Comparison of ENCODE assay signal across 8 cellular contexts in the genomic region with DNA sequence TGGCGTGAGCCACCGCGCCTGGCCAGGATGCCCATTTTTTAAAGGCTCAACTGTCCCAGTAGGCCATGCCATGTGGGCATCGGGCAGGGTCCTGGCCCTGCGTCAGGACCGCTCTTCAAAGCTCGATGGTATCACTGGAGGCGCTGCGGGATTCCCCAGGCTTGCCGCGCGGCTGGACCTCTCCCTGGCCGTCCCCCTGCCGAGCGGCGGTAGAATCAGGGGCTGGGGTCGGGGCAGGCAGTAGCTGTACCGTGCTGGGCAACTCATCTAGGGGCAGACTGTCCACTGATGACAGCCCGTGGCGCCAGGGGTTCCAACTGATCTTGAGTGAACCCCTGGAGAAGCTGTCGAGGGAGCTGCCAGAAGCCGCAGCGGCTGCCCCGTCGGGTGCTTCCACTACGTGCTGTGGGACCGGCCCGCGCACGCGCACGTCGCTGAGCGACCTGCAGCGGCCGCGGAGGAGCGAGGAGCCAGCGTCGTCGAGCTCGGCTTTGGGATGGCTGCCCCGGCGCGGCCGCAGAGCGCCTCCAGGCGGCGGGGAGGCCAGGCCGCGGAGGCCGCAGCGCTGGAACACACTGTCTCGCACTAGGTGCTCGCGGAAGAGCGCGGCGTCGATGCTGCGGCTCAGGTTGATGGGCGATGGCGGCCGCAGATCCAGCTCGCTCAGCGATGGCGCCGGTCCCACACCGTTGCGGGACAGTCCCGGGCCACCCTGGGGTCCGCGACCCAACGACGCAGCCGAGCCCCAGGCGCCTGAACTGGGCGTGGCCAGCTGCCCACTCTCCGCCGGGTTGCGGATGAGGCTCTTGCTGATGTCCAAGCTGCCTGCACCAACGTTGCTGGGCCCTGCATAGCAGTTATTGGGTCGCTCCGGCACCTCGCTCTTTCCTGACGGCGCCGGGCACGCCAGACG. TPM values are rescaled to one million over a fixed set of nuclear protein-coding genes. Genes with fewer than 3 reads are reported as not detected.
A peak's percentile ranks its signal among the peaks of the same experiment; 100 is the strongest.
DNase-seq lines count a peak whose midpoint lies in the region; ATAC-seq and TF ChIP-seq lines count a peak whose summit lies in the region.

No MANE protein-coding gene starts in this region.

- POLR2A ChIA-PET in PC-9 (lab: Charles Lee; ENCODE audit: unreplicated experiment) = interaction anchor here (0.5 to 0.9 kb wide), 9 partner anchors 31 to 1340 kb away, joined by 3 to 7 read pairs (median 3); partner anchors contain the start of genes IL17RE, SETD5 and VHL

- DNase-seq in CMK (ENCODE audit: low read depth) = peak; percentile 80
- DNase-seq in PC-9 = peak; percentile 74 to 91
- peak; percentile 86 for DNase-seq in activated T-helper 1 cell treated with anti-CD3 and anti-CD28 coated beads, Interleukin-12 subunit alpha, Interleukin-12 subunit beta, Interleukin-2, Interleukin-4 antibody, amounts not matched to agents 30 ng/mL and 10 ng/mL and 1 ng/mL, durations not matched to agents 14 hours and 24 hours and 36 hours (ENCODE audit: low spot score)
- peak; percentile 36 for DNase-seq in esophagus squamous epithelium (lab: John Stamatoyannopoulos, UW)
- peak; percentile 75 for DNase-seq in stimulated activated CD8-positive, alpha-beta memory T cell treated with anti-CD3 and anti-CD28 coated beads, Interleukin-4, amount 100 ng/mL, for 24 hours (ENCODE audit: low read depth)
- no peak for DNase-seq in DMS79 treated with DMSO at 0.1 percent for 48 hours (lab: John Stamatoyannopoulos, UW)

- no peaks in the 10 kb centered on the region for H3K27me3 Mint-ChIP-seq in activated T-helper 1 cell treated with anti-CD3 and anti-CD28 coated beads, Interleukin-12 subunit alpha, Interleukin-12 subunit beta, Interleukin-2, Interleukin-4 antibody, amounts not matched to agents 30 ng/mL and 10 ng/mL and 1 ng/mL, durations not matched to agents 14 hours and 24 hours and 36 hours (ENCODE audit: insufficient read depth)

- H3K4me1 Mint-ChIP-seq in activated T-helper 1 cell treated with anti-CD3 and anti-CD28 coated beads, Interleukin-12 subunit alpha, Interleukin-12 subunit beta, Interleukin-2, Interleukin-4 antibody, amounts not matched to agents 30 ng/mL and 10 ng/mL and 1 ng/mL, durations not matched to agents 14 hours and 24 hours and 36 hours (ENCODE audit: low read depth) = peaks cover 18% of the 10 kb centered on the region

- CTCF ChIA-PET in PC-9 (lab: Charles Lee) = interaction anchor here (0.6 to 1.3 kb wide), 11 partner anchors 13 to 188 kb away, joined by 3 to 4 read pairs (median 3); partner anchors contain the start of gene CRELD1

- peak overlapping the region; percentile 89 for H3K4me3 Mint-ChIP-seq in activated T-helper 1 cell treated with anti-CD3 and anti-CD28 coated beads, Interleukin-12 subunit alpha, Interleukin-12 subunit beta, Interleukin-2, Interleukin-4 antibody, amounts not matched to agents 30 ng/mL and 10 ng/mL and 1 ng/mL, durations not matched to agents 14 hours and 24 hours and 36 hours

- peak in 2 of 4 donors; percentile 52 to 62 for TF ChIP-seq POLR2A in esophagus squamous epithelium (IDR thresholded peaks at IDR 0.05)

- no peaks in the 10 kb centered on the region for H3K9me2 ChIP-seq in PC-9 (ENCODE audit: insufficient read depth)

- H3K4me1 ChIP-seq in PC-9 (replicated peaks; ENCODE audit: insufficient read depth) (peaks cover 6% of the 10 kb centered on the region), esophagus squamous epithelium (peaks cover 9 to 40% (median 9%) of the 10 kb centered on the region in 3 donors), muscle layer of colon (ENCODE audit: insufficient read depth, low read length) (peaks cover 5% of the 10 kb centered on the region)

- H3K27me3 ChIP-seq in PC-9 (ENCODE audit: insufficient read depth, low read depth) (no peaks in the 10 kb centered on the region), esophagus squamous epithelium (no peaks in the 10 kb centered on the region), muscle layer of colon (ENCODE audit: control insufficient read depth in 1 of 2, insufficient read depth in 2 of 2, low read length in 2 of 2) (no peaks in the 10 kb centered on the region)

- TF ChIP-seq CTCF in PC-9 (conservative IDR thresholded peaks at IDR 0.05) = peak; percentile 71
- peak; percentile 54 to 88 (median 78) for TF ChIP-seq CTCF in esophagus squamous epithelium (IDR thresholded peaks at IDR 0.05)

- H3F3A ChIP-seq in PC-9 (ENCODE audit: insufficient read depth, low read depth) = peaks cover 23% of the 10 kb centered on the region; the same call in 1 of the 2 replicates

- peak overlapping the region; percentile 98 for H2AFZ ChIP-seq in PC-9

- H3K9me3 ChIP-seq in PC-9 (ENCODE audit: insufficient read depth, low read depth) = no peaks in the 10 kb centered on the region
- H3K9me3 ChIP-seq in esophagus squamous epithelium = no peaks in the 10 kb centered on the region
- H3K9me3 ChIP-seq in muscle layer of colon (ENCODE audit: low read length) = no peaks in the 10 kb centered on the region

- no peaks in the 10 kb centered on the region for H4K20me1 ChIP-seq in PC-9 (ENCODE audit: insufficient read depth)

- peak overlapping the region; percentile 88 for H3K4me2 ChIP-seq in PC-9

- peaks cover 10% of the 10 kb centered on the region for H3K36me3 Mint-ChIP-seq in activated T-helper 1 cell treated with anti-CD3 and anti-CD28 coated beads, Interleukin-12 subunit alpha, Interleukin-12 subunit beta, Interleukin-2, Interleukin-4 antibody, amounts not matched to agents 30 ng/mL and 10 ng/mL and 1 ng/mL, durations not matched to agents 14 hours and 24 hours and 36 hours (ENCODE audit: low read depth)

- BruUV-seq in PC-9 (replicated peaks; lab: Mats Ljungman, UMichigan) = no TSS peak

- H3K27ac ChIP-seq in PC-9 = no peak overlapping the region
- peak overlapping the region; percentile 76 to 92 (median 86) for H3K27ac ChIP-seq in esophagus squamous epithelium
- H3K27ac ChIP-seq in muscle layer of colon (ENCODE audit: low read depth, low read length) = peak overlapping the region; percentile 79

- 16 to 17% methylated on average over 5 to 6 of the region's 90 CpGs for WGBS in esophagus squamous epithelium, 2 donors

- H3K9ac ChIP-seq in muscle layer of colon (ENCODE audit: low read length) = peak overlapping the region; percentile 49

- H3K27ac Mint-ChIP-seq in activated T-helper 1 cell treated with anti-CD3 and anti-CD28 coated beads, Interleukin-12 subunit alpha, Interleukin-12 subunit beta, Interleukin-2, Interleukin-4 antibody, amounts not matched to agents 30 ng/mL and 10 ng/mL and 1 ng/mL, durations not matched to agents 14 hours and 24 hours and 36 hours = peak overlapping the region; percentile 82

- H3K9me3 Mint-ChIP-seq in activated T-helper 1 cell treated with anti-CD3 and anti-CD28 coated beads, Interleukin-12 subunit alpha, Interleukin-12 subunit beta, Interleukin-2, Interleukin-4 antibody, amounts not matched to agents 30 ng/mL and 10 ng/mL and 1 ng/mL, durations not matched to agents 14 hours and 24 hours and 36 hours = no peaks in the 10 kb centered on the region

- H3K36me3 ChIP-seq in PC-9 (ENCODE audit: low read depth) = no peaks in the 10 kb centered on the region
- peaks cover 0 to 40% (median 3%) of the 10 kb centered on the region in 3 donors for H3K36me3 ChIP-seq in esophagus squamous epithelium
- peaks cover 23% of the 10 kb centered on the region for H3K36me3 ChIP-seq in muscle layer of colon (ENCODE audit: insufficient read depth, low read length)

- intact Hi-C loops in PC-9 (cut with micrococcal nuclease; ENCODE audit: unreplicated experiment) = loop anchor here (1.0 to 10.0 kb wide), 7 partner anchors 30 to 232 kb away; partner anchors contain the start of genes FANCD2, OGG1 and TTLL3
- intact Hi-C loops in activated T-helper 1 cell treated with anti-CD3 and anti-CD28 coated beads, Interleukin-12 subunit alpha, Interleukin-12 subunit beta, Interleukin-2, Interleukin-4 antibody, amounts not matched to agents 30 ng/mL and 10 ng/mL and 1 ng/mL, durations not matched to agents 14 hours and 24 hours and 36 hours (cut with micrococcal nuclease) = loop anchor here (1.0 kb wide), 3 partner anchors 12 to 102 kb away; partner anchors contain the start of genes JAGN1 and RPUSD3
- intact Hi-C loops in esophagus squamous epithelium (cut with DNase I) = loop anchor here (10.0 kb wide), 1 partner anchor 68 kb away; no protein-coding TSS in a partner anchor

- peaks cover 6% of the 10 kb centered on the region; the same call in 1 of the 2 replicates for H3K79me2 ChIP-seq in PC-9 (ENCODE audit: low read depth)

- peak; percentile 42 for ATAC-seq in HG03045 (IDR thresholded peaks at IDR 0.05; ENCODE audit: unreplicated experiment)

- H3K4me3 ChIP-seq in PC-9 = peak overlapping the region; percentile 72
- peak overlapping the region; percentile 42 to 75 (median 66) for H3K4me3 ChIP-seq in esophagus squamous epithelium
- H3K4me3 ChIP-seq in muscle layer of colon (ENCODE audit: low read depth in 1 of 2, low read length in 2 of 2) = peak overlapping the region; percentile 66 to 76

RNA-seq across cellular contexts. Expression of gene PRRT3, which starts 5.8 kb away (rescaled TPM):
- total RNA-seq in PC-9 (2021) (0.90 and 0.93 TPM in 2 replicates), esophagus squamous epithelium (1 to 10 TPM in 2 of 4 donors, under 1 TPM in 2; 0.72 to 1.9 (median 1.0) TPM)
- total RNA-seq in activated T-helper 1 cell treated with anti-CD3 and anti-CD28 coated beads, Interleukin-12 subunit alpha, Interleukin-12 subunit beta, Interleukin-2, Interleukin-4 antibody, amounts not matched to agents 30 ng/mL and 10 ng/mL and 1 ng/mL, durations not matched to agents 14 hours and 24 hours and 36 hours = 16.4 and 16.8 TPM in 2 replicates

RNA-seq across cellular contexts. Expression of gene CRELD1, which starts 12.7 kb away (rescaled TPM):
- total RNA-seq in PC-9 (2021) = 30.7 TPM in 2 replicates
- total RNA-seq in activated T-helper 1 cell treated with anti-CD3 and anti-CD28 coated beads, Interleukin-12 subunit alpha, Interleukin-12 subunit beta, Interleukin-2, Interleukin-4 antibody, amounts not matched to agents 30 ng/mL and 10 ng/mL and 1 ng/mL, durations not matched to agents 14 hours and 24 hours and 36 hours = 18.7 and 20.6 TPM in 2 replicates
- 10 to 100 TPM; 10.8 to 17.0 (median 13.8) TPM for total RNA-seq in esophagus squamous epithelium

RNA-seq across cellular contexts. Expression of gene IL17RC, which starts 29.5 kb away (rescaled TPM):
- total RNA-seq in PC-9 (2021) (45.0 and 54.6 TPM in 2 replicates), esophagus squamous epithelium (10 to 100 TPM; 30.6 to 48.7 (median 37.4) TPM)
- 0.64 and 0.83 TPM in 2 replicates for total RNA-seq in activated T-helper 1 cell treated with anti-CD3 and anti-CD28 coated beads, Interleukin-12 subunit alpha, Interleukin-12 subunit beta, Interleukin-2, Interleukin-4 antibody, amounts not matched to agents 30 ng/mL and 10 ng/mL and 1 ng/mL, durations not matched to agents 14 hours and 24 hours and 36 hours

RNA-seq across cellular contexts. Expression of gene EMC3, which starts 40.3 kb away (rescaled TPM):
- total RNA-seq in PC-9 (2021) (36.1 and 57.5 TPM in 2 replicates), esophagus squamous epithelium (100 to 1,000 TPM in 1 of 4 donors, 10 to 100 TPM in 3; 36.4 to 113 (median 82.5) TPM)
- total RNA-seq in activated T-helper 1 cell treated with anti-CD3 and anti-CD28 coated beads, Interleukin-12 subunit alpha, Interleukin-12 subunit beta, Interleukin-2, Interleukin-4 antibody, amounts not matched to agents 30 ng/mL and 10 ng/mL and 1 ng/mL, durations not matched to agents 14 hours and 24 hours and 36 hours = 38.8 and 43.1 TPM in 2 replicates

RNA-seq across cellular contexts. Expression of gene IL17RE, which starts 43.7 kb away (rescaled TPM):
- total RNA-seq in PC-9 (2021) (22.7 and 23.8 TPM in 2 replicates), esophagus squamous epithelium (10 to 100 TPM in 3 of 4 donors, 1 to 10 TPM in 1; 7.5 to 15.3 (median 12.1) TPM)
- 3.2 and 3.5 TPM in 2 replicates for total RNA-seq in activated T-helper 1 cell treated with anti-CD3 and anti-CD28 coated beads, Interleukin-12 subunit alpha, Interleukin-12 subunit beta, Interleukin-2, Interleukin-4 antibody, amounts not matched to agents 30 ng/mL and 10 ng/mL and 1 ng/mL, durations not matched to agents 14 hours and 24 hours and 36 hours

Comparison
In these comparisons a context has a peak if more than half of its experiments do, and no peak if none do; other contexts are left out.
1. RNA of gene IL17RC, which starts 29.5 kb away (total RNA-seq): 45.0 to 54.6 TPM in PC-9 and 30.6 to 48.7 TPM in esophagus squamous epithelium; 0.64 to 0.83 TPM in activated T-helper 1 cell treated with anti-CD3 and anti-CD28 coated beads, Interleukin-12 subunit alpha, Interleukin-12 subunit beta, Interleukin-2, Interleukin-4 antibody, amounts not matched to agents 30 ng/mL and 10 ng/mL and 1 ng/mL, durations not matched to agents 14 hours and 24 hours and 36 hours; every median in the first group is over 10 times any median in the second.
2. Peak in every context shown above with its lines, with median percentiles within 50 percentile points of each other: H3K4me3 ChIP-seq.